ENCODE assay signal across 14 cellular contexts in genomic region chr10:49023752-49024151, GRCh38.
A peak's percentile ranks its signal among the peaks of the same experiment; 100 is the strongest.
DNase-seq lines count a peak whose midpoint lies in the region; ATAC-seq and TF ChIP-seq lines count a peak whose summit lies in the region.
"Had no signal": no experiment of that assay in that cellular context is flagged by ENCODE, and none has a peak within 500 bp of the region (broad histone marks: within the 10 kb centered on the region; RNA-seq: fewer than 3 reads in every experiment).

No MANE protein-coding gene starts in this region.

- no peak for ATAC-seq in activated CD4-positive, CD25-positive, alpha-beta regulatory T cell treated with anti-CD3 and anti-CD28 coated beads, Interleukin-2, amount 50 U/mL, for 24 hours
- ATAC-seq: stimulated activated naive CD8-positive, alpha-beta T cell treated with anti-CD3 and anti-CD28 coated beads, Interleukin-15, amount 100 ng/mL, for 72 hours had no signal

- TF ChIP-seq POLR2A in tibial nerve (IDR thresholded peaks at IDR 0.05): no peak

- peaks cover 5% of the 10 kb centered on the region for H3K4me1 ChIP-seq in GM23248 (ENCODE audit: insufficient read depth)
- H3K4me1 ChIP-seq in muscle layer of duodenum (ENCODE audit: control insufficient read depth in 1 of 2, insufficient read depth in 2 of 2, low read length in 2 of 2): peaks cover 0 to 5% of the 10 kb centered on the region in 2 donors
- H3K4me1 ChIP-seq in tibial nerve: peaks cover 0 to 24% (median 3%) of the 10 kb centered on the region in 4 donors

- WGBS in GM23248 (ENCODE audit: low coverage in 1 of 2, low lambda C conversion rate in 2 of 2, missing lambda C conversion rate in 2 of 2), 2 experiments: 33 to 34% methylated on average over 5 of the region's 5 CpGs
- 17 to 35% methylated on average over 5 of the region's 5 CpGs for WGBS in tibial nerve, 2 donors

- H3K36me3 ChIP-seq in GM23248 (ENCODE audit: low read depth): no peaks in the 10 kb centered on the region
- peaks cover 0 to 7% of the 10 kb centered on the region in 2 donors for H3K36me3 ChIP-seq in muscle layer of duodenum (ENCODE audit: control insufficient read depth in 1 of 2, insufficient read depth in 2 of 2, low read length in 2 of 2)
- H3K36me3 ChIP-seq in tibial nerve: peaks cover 0 to 3% (median 0%) of the 10 kb centered on the region in 3 donors

- no peaks in the 10 kb centered on the region for H3K79me2 ChIP-seq in GM23248 (ENCODE audit: insufficient read depth)

- no peaks in the 10 kb centered on the region for H3K9me2 ChIP-seq in GM23248 (ENCODE audit: insufficient read depth)

- peak in 1 of 2 donors; percentile 55 for TF ChIP-seq EP300 in tibial nerve (IDR thresholded peaks at IDR 0.05)

- H4K20me1 ChIP-seq in GM23248 (ENCODE audit: insufficient read depth): no peaks in the 10 kb centered on the region

- DNase-seq in GM23248 (peak; percentile 49), fibroblast of peridontal ligament (ENCODE audit: extremely low read depth) (peak; percentile 77), tibial nerve (ENCODE audit: low spot score in 2 of 2) (peak in 1 of 2 donors; percentile 16)
- no peak for DNase-seq in T-helper 2 cell treated with Interferon-gamma antibody and Interleukin-4, amounts not matched to agents 5 μg/mL and 100 μg/mL, for 36 hours (ENCODE audit: low spot score)
- DNase-seq in activated CD8-positive, alpha-beta memory T cell treated with anti-CD3 and anti-CD28 coated beads, Interleukin-2, amount 50 U/mL, for 4 hours: no peak
- no peak for DNase-seq in activated naive CD4-positive, alpha-beta T cell treated with anti-CD3 and anti-CD28 coated beads, Interleukin-2, amount 50 U/mL, for 16 hours
- DNase-seq: activated naive CD4-positive, alpha-beta T cell; CD4-positive, CD25-positive, alpha-beta regulatory T cell; NCI-H2081; nephron progenitor cell; stimulated activated naive CD8-positive, alpha-beta T cell treated with anti-CD3 and anti-CD28 coated beads, Interleukin-15, amount 100 ng/mL, for 72 hours had no signal

- H3F3A ChIP-seq in GM23248 (ENCODE audit: insufficient read depth): no peaks in the 10 kb centered on the region

- H3K36me3 Mint-ChIP-seq in T-helper 2 cell treated with Interferon-gamma antibody and Interleukin-4, amounts not matched to agents 5 μg/mL and 100 μg/mL, for 36 hours (ENCODE audit: low read depth): no peaks in the 10 kb centered on the region
- H3K36me3 Mint-ChIP-seq: CD4-positive, CD25-positive, alpha-beta regulatory T cell had no signal

- H3K27ac Mint-ChIP-seq in T-helper 2 cell treated with Interferon-gamma antibody and Interleukin-4, amounts not matched to agents 5 μg/mL and 100 μg/mL, for 36 hours: no peak overlapping the region
- H3K27ac Mint-ChIP-seq: CD4-positive, CD25-positive, alpha-beta regulatory T cell; nephron progenitor cell; stimulated activated naive CD8-positive, alpha-beta T cell treated with anti-CD3 and anti-CD28 coated beads, Interleukin-15, amount 100 ng/mL, for 72 hours had no signal

- no peaks in the 10 kb centered on the region for H3K9me3 Mint-ChIP-seq in T-helper 2 cell treated with Interferon-gamma antibody and Interleukin-4, amounts not matched to agents 5 μg/mL and 100 μg/mL, for 36 hours
- H3K9me3 Mint-ChIP-seq: nephron progenitor cell; stimulated activated naive CD8-positive, alpha-beta T cell treated with anti-CD3 and anti-CD28 coated beads, Interleukin-15, amount 100 ng/mL, for 72 hours had no signal

- H3K27me3 Mint-ChIP-seq in T-helper 2 cell treated with Interferon-gamma antibody and Interleukin-4, amounts not matched to agents 5 μg/mL and 100 μg/mL, for 36 hours (ENCODE audit: low read depth): peaks cover 11% of the 10 kb centered on the region
- H3K27me3 Mint-ChIP-seq: stimulated activated naive CD8-positive, alpha-beta T cell treated with anti-CD3 and anti-CD28 coated beads, Interleukin-15, amount 100 ng/mL, for 72 hours had no signal

- H3K27ac ChIP-seq in GM23248 (peak overlapping the region; percentile 15; the same call in 1 of the 2 replicates), muscle layer of duodenum (ENCODE audit: low read length) (peak overlapping the region; percentile 53), tibial nerve (peak overlapping the region in 3 of 4 donors; percentile 21 to 81 (median 68))
- H3K27ac ChIP-seq: SK-N-MC had no signal

- no peak overlapping the region for H3K4me2 ChIP-seq in GM23248 (ENCODE audit: unreplicated experiment)

- H3K27me3 ChIP-seq in GM23248 (replicated peaks; ENCODE audit: insufficient read depth): no peaks in the 10 kb centered on the region
- H3K27me3 ChIP-seq in muscle layer of duodenum (ENCODE audit: low read depth, low read length): no peaks in the 10 kb centered on the region
- no peaks in the 10 kb centered on the region for H3K27me3 ChIP-seq in tibial nerve

- no peak for TF ChIP-seq CTCF in tibial nerve (IDR thresholded peaks at IDR 0.05)

- in situ Hi-C loops in GM23248 (cut with MboI): no loop called here

- H3K9ac ChIP-seq in GM23248: 0 out of 2 replicates have a peak overlapping the region, but pooled peaks have one; percentile 22

- H2AFZ ChIP-seq in GM23248: peak overlapping the region; percentile 49; the same call in 1 of the 2 replicates

- no peaks in the 10 kb centered on the region for H3K9me3 ChIP-seq in GM23248 (ENCODE audit: low read depth)
- no peaks in the 10 kb centered on the region for H3K9me3 ChIP-seq in muscle layer of duodenum (ENCODE audit: control insufficient read depth in 1 of 2, low read length in 2 of 2)
- no peaks in the 10 kb centered on the region for H3K9me3 ChIP-seq in tibial nerve

- no peaks in the 10 kb centered on the region for H3K4me1 Mint-ChIP-seq in T-helper 2 cell treated with Interferon-gamma antibody and Interleukin-4, amounts not matched to agents 5 μg/mL and 100 μg/mL, for 36 hours (ENCODE audit: low read depth)
- H3K4me1 Mint-ChIP-seq: CD4-positive, CD25-positive, alpha-beta regulatory T cell; stimulated activated naive CD8-positive, alpha-beta T cell treated with anti-CD3 and anti-CD28 coated beads, Interleukin-15, amount 100 ng/mL, for 72 hours had no signal

- no peak overlapping the region for H3K4me3 Mint-ChIP-seq in T-helper 2 cell treated with Interferon-gamma antibody and Interleukin-4, amounts not matched to agents 5 μg/mL and 100 μg/mL, for 36 hours
- H3K4me3 Mint-ChIP-seq: CD4-positive, CD25-positive, alpha-beta regulatory T cell; nephron progenitor cell; stimulated activated naive CD8-positive, alpha-beta T cell treated with anti-CD3 and anti-CD28 coated beads, Interleukin-15, amount 100 ng/mL, for 72 hours had no signal

- H3K4me3 ChIP-seq in GM23248 (no peak overlapping the region), muscle layer of duodenum (ENCODE audit: low read depth in 1 of 2, low read length in 2 of 2) (no peak overlapping the region), tibial nerve (no peak overlapping the region)
- H3K4me3 ChIP-seq: SK-N-MC had no signal

Comparison
In these comparisons a context has a peak if more than half of its experiments do, and no peak if none do; other contexts are left out.
1. DNase-seq: peak in GM23248 (single experiment) and fibroblast of peridontal ligament (single experiment); none in T-helper 2 cell treated with Interferon-gamma antibody and Interleukin-4, amounts not matched to agents 5 μg/mL and 100 μg/mL, for 36 hours (single experiment), activated CD8-positive, alpha-beta memory T cell treated with anti-CD3 and anti-CD28 coated beads, Interleukin-2, amount 50 U/mL, for 4 hours (single experiment) and activated naive CD4-positive, alpha-beta T cell treated with anti-CD3 and anti-CD28 coated beads, Interleukin-2, amount 50 U/mL, for 16 hours (single experiment).
2. H3K27ac ChIP-seq: peak in every context shown above with its lines; median percentile 68 in tibial nerve; 53 in muscle layer of duodenum; 15 in GM23248.